ENCODE assay signal across 25 cellular contexts in the genomic region with DNA sequence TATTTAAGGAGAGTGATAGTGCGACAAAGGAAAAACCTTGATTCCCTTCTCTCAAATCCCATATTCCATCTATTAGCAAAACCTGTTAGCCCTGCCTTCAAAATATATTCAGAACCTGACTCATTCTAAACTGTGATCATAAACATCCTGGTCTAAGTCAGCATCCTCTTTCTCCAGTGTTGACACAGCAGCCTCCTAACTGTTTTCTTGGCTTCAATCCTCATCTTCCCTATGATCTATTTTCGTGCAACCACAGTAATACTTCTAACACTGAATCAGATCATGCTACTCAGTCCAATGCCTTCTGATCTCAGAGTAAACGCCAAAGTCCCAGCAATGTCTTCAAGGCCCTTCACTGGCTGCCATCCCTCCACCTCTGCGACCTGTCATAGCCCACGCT.
"Had no signal": no experiment of that assay in that cellular context is flagged by ENCODE, and none has a peak within 500 bp of the region (broad histone marks: within the 10 kb centered on the region; RNA-seq: fewer than 3 reads in every experiment).

No MANE protein-coding gene starts in this region.

- H3K79me2 ChIP-seq: hepatocyte had no signal

- H3K27me3 ChIP-seq: body of pancreas, hepatocyte, left lung, neural progenitor cell, spleen, upper lobe of left lung had no signal

- DNase-seq: activated B cell treated with CpG ODN at 0.5 μM for 24 hours; activated CD4-positive, alpha-beta T cell treated with anti-CD3 and anti-CD28 coated beads for 4 hours; activated CD4-positive, alpha-beta T cell treated with anti-CD3 and anti-CD28 coated beads, Interleukin-2, amount 50 U/mL, for 48 hours; activated CD8-positive, alpha-beta memory T cell treated with anti-CD3 and anti-CD28 coated beads, Interleukin-2, amount 50 U/mL, for 48 hours; activated naive CD4-positive, alpha-beta T cell treated with Interleukin-2 at 50 U/mL for 16 hours; activated naive CD8-positive, alpha-beta T cell treated with anti-CD3 and anti-CD28 coated beads for 36 hours; activated T-cell treated with anti-CD3 and anti-CD28 coated beads, Interleukin-2, amount 50 U/mL, for 4 hours; body of pancreas; effector memory CD4-positive, alpha-beta T cell; foreskin melanocyte; immature natural killer cell; left lung; naive thymus-derived CD4-positive, alpha-beta T cell; retina; spleen; stimulated activated CD4-positive, alpha-beta T cell treated with anti-CD3 and anti-CD28 coated beads, Interleukin-4, amount 100 ng/mL, for 1 hour; stimulated activated naive CD4-positive, alpha-beta T cell treated with Interleukin-2 at 50 U/mL for 16 hours; T-cell; upper lobe of left lung had no signal

- H3K4me2 ChIP-seq: hepatocyte, neural progenitor cell had no signal

- ATAC-seq: activated T-cell treated with anti-CD3 and anti-CD28 coated beads, Interleukin-2, amount 50 U/mL, for 4 hours; body of pancreas; left lung; naive thymus-derived CD4-positive, alpha-beta T cell; T-cell had no signal

- H3K36me3 ChIP-seq: left lung, neural progenitor cell, spleen, upper lobe of left lung had no signal

- H3K9me3 ChIP-seq: body of pancreas, spleen, upper lobe of left lung had no signal

- H3K4me3 Mint-ChIP-seq: activated B cell treated with CpG ODN at 0.5 μM for 24 hours; activated naive CD8-positive, alpha-beta T cell treated with anti-CD3 and anti-CD28 coated beads for 36 hours; activated T-cell treated with anti-CD3 and anti-CD28 coated beads, Interleukin-2, amount 50 U/mL, for 4 hours; dendritic cell treated with granulocyte-macrophage colony-stimulating factor and Interleukin-4, amounts not matched to agents 40 ng/mL and 50 ng/mL, for 4 days; immature natural killer cell; naive thymus-derived CD4-positive, alpha-beta T cell; neural progenitor cell; T-cell; T-helper 2 cell treated with Interferon-gamma antibody and Interleukin-4, amounts not matched to agents 5 μg/mL and 100 μg/mL, for 36 hours had no signal

- H3K4me3 ChIP-seq: body of pancreas, hepatocyte, left lung, neural progenitor cell, spleen, upper lobe of left lung had no signal

- H3K27ac ChIP-seq: body of pancreas, hepatocyte, left lung, neural progenitor cell, spleen, upper lobe of left lung had no signal

- H3K9ac ChIP-seq: neural progenitor cell had no signal

- H3K36me3 Mint-ChIP-seq: activated naive CD8-positive, alpha-beta T cell treated with anti-CD3 and anti-CD28 coated beads for 36 hours; immature natural killer cell; naive thymus-derived CD4-positive, alpha-beta T cell; neural progenitor cell; T-cell had no signal

- H2AFZ ChIP-seq: hepatocyte, neural progenitor cell had no signal

- H3K4me1 ChIP-seq: body of pancreas, left lung, spleen, upper lobe of left lung had no signal

- H3K4me1 Mint-ChIP-seq: activated B cell treated with CpG ODN at 0.5 μM for 24 hours; activated naive CD8-positive, alpha-beta T cell treated with anti-CD3 and anti-CD28 coated beads for 36 hours; immature natural killer cell; T-cell had no signal

- H3K27me3 Mint-ChIP-seq: activated B cell treated with CpG ODN at 0.5 μM for 24 hours; activated naive CD8-positive, alpha-beta T cell treated with anti-CD3 and anti-CD28 coated beads for 36 hours; dendritic cell treated with granulocyte-macrophage colony-stimulating factor and Interleukin-4, amounts not matched to agents 40 ng/mL and 50 ng/mL, for 4 days; naive thymus-derived CD4-positive, alpha-beta T cell; progenitor cell of endocrine pancreas; T-cell had no signal

- H3K9me3 Mint-ChIP-seq: activated T-cell treated with anti-CD3 and anti-CD28 coated beads, Interleukin-2, amount 50 U/mL, for 4 hours had no signal

- H3K27ac Mint-ChIP-seq: activated B cell treated with CpG ODN at 0.5 μM for 24 hours; activated naive CD8-positive, alpha-beta T cell treated with anti-CD3 and anti-CD28 coated beads for 36 hours; activated T-helper 2 cell treated with anti-CD3 and anti-CD28 coated beads, Interferon-gamma antibody, Interleukin-2, Interleukin-4, amounts not matched to agents 10 μg/mL and 5 μg/mL and 100 μg/mL, durations not matched to agents 14 hours and 24 hours and 36 hours; dendritic cell treated with granulocyte-macrophage colony-stimulating factor and Interleukin-4, amounts not matched to agents 40 ng/mL and 50 ng/mL, for 4 days; immature natural killer cell; naive thymus-derived CD4-positive, alpha-beta T cell; neural progenitor cell; progenitor cell of endocrine pancreas; T-cell; T-helper 2 cell treated with Interferon-gamma antibody and Interleukin-4, amounts not matched to agents 5 μg/mL and 100 μg/mL, for 36 hours had no signal
